In genomic region chr22:22776121-22776520, GRCh38 we compare ENCODE assay signal across 20 cellular contexts.
DNase-seq lines count a peak whose midpoint lies in the region; ATAC-seq and TF ChIP-seq lines count a peak whose summit lies in the region.
"Had no signal": no experiment of that assay in that cellular context is flagged by ENCODE, and none has a peak within 500 bp of the region (broad histone marks: within the 10 kb centered on the region; RNA-seq: fewer than 3 reads in every experiment).

No MANE protein-coding gene starts in this region.

- H3K27ac ChIP-seq in right atrium auricular region (no peak overlapping the region), vagina (no peak overlapping the region)
- H3K27ac ChIP-seq: A549; BLaER1 treated with 17β-estradiol and CSF1 and Interleukin-3, amounts not matched to agents 10 nM and 100 nM; GM23248 had no signal

- H3K9me3 ChIP-seq in right atrium auricular region (no peaks in the 10 kb centered on the region), vagina (no peaks in the 10 kb centered on the region)
- H3K9me3 ChIP-seq: A549; BE2C; BLaER1 treated with 17β-estradiol and CSF1 and Interleukin-3, amounts not matched to agents 10 nM and 100 nM had no signal

- TF ChIP-seq CTCF in right atrium auricular region (IDR thresholded peaks at IDR 0.05) (no peak), vagina (IDR thresholded peaks at IDR 0.05) (no peak)

- intact Hi-C loops in cardiac septum (cut with DNase I), result no loop called here
- intact Hi-C loops in vagina (cut with DNase I), result no loop called here

- H3K4me1 ChIP-seq in right atrium auricular region (no peaks in the 10 kb centered on the region), vagina (no peaks in the 10 kb centered on the region)
- H3K4me1 ChIP-seq: A549, BE2C had no signal

- H3K27me3 ChIP-seq in right atrium auricular region (no peaks in the 10 kb centered on the region), vagina (no peaks in the 10 kb centered on the region)
- H3K27me3 ChIP-seq: BLaER1 treated with 17β-estradiol and CSF1 and Interleukin-3, amounts not matched to agents 10 nM and 100 nM had no signal

- H3K4me3 ChIP-seq in right atrium auricular region, result no peak overlapping the region
- H3K4me3 ChIP-seq in vagina, result no peak overlapping the region
- H3K4me3 ChIP-seq: A549; BLaER1 treated with 17β-estradiol and CSF1 and Interleukin-3, amounts not matched to agents 10 nM and 100 nM; GM23248 had no signal

- no peaks in the 10 kb centered on the region for H3K36me3 ChIP-seq in right atrium auricular region
- no peaks in the 10 kb centered on the region for H3K36me3 ChIP-seq in vagina
- H3K36me3 ChIP-seq: BE2C; BLaER1 treated with 17β-estradiol and CSF1 and Interleukin-3, amounts not matched to agents 10 nM and 100 nM had no signal

- ATAC-seq in GM19463 (IDR thresholded peaks at IDR 0.05; ENCODE audit: unreplicated experiment) (no peak), HG02870 (IDR thresholded peaks at IDR 0.05; ENCODE audit: unreplicated experiment) (no peak)
- ATAC-seq: A549 had no signal

- TF ChIP-seq POLR2A in vagina (IDR thresholded peaks at IDR 0.05), result no peak

- DNase-seq in right atrium auricular region (ENCODE audit: low spot score), result peak; percentile 5
- DNase-seq in cardiac septum (ENCODE audit: low spot score), result no peak
- peak; percentile 7 for DNase-seq in islet precursor cell
- DNase-seq in vagina (ENCODE audit: extremely low spot score in 2 of 2), result peak; percentile 16 to 52
- DNase-seq: 8988T; ACHN; AML-193; BE2C; CD4-positive, alpha-beta T cell; CD8-positive, alpha-beta memory T cell; DMS 273 treated with DMSO at 0.1 percent for 48 hours; DMS79; GF-D8; GM23248; H7; HCEC 1CT had no signal
